ENCODE assay signal across 2 cellular contexts in the genomic region with DNA sequence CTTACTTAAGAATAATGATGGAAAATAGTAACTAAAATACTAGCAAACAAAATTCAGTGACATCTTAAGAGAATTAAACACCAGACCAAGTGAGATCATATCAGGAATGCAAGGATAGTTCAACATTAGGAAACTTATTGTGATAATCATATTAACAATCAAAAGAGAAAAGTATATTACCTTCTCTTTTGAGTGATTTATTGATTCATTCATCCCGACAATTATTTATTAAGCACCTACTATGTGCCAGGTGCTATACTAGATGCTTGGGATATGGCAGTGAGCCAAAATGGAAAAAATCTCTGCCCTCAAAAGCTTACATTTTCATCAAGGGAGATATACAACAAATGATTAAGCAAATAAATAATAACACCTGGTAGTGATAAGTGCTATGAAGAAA.
TF ChIP-seq lines count a peak whose summit lies in the region.

No MANE protein-coding gene starts in this region.

TF ChIP-seq in HEK293, 187 proteins besides CTCF, POLR2A, EP300 and RAD21:
- peak; percentile 59 for TF ChIP-seq SETDB1 (IDR thresholded peaks at IDR 0.05; ENCODE audit: insufficient read length, low read length)
- TF ChIP-seq, protein P1, sequence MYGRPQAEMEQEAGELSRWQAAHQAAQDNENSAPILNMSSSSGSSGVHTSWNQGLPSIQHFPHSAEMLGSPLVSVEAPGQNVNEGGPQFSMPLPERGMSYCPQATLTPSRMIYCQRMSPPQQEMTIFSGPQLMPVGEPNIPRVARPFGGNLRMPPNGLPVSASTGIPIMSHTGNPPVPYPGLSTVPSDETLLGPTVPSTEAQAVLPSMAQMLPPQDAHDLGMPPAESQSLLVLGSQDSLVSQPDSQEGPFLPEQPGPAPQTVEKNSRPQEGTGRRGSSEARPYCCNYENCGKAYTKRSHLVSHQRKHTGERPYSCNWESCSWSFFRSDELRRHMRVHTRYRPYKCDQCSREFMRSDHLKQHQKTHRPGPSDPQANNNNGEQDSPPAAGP (tag by site-specific recombination; IDR thresholded peaks at IDR 0.05), result no peak

TF ChIP-seq in K562, 482 proteins besides CTCF, POLR2A, EP300 and RAD21:
- TF ChIP-seq NFIC (IDR thresholded peaks at IDR 0.05) (peak; percentile 63), ZNF324 (CRISPR knock-in tag; IDR thresholded peaks at IDR 0.05) (peak; percentile 98), MED1 (CRISPR knock-in tag; IDR thresholded peaks at IDR 0.05; ENCODE audit: borderline replicate concordance) (no peak), CBX3 (IDR thresholded peaks at IDR 0.05; ENCODE audit: borderline replicate concordance in 1 of 2, low read length in 2 of 2) (0 out of 3 replicates have a peak, but pooled peaks of 1 of the 2 experiments have one; percentile 34), ETV6 (IDR thresholded peaks at IDR 0.05; ENCODE audit: borderline replicate concordance in 1 of 2, low read depth in 2 of 2, low read length in 1 of 2) (no peak), ETV6 (CRISPR knock-in tag; IDR thresholded peaks at IDR 0.05; ENCODE audit: borderline replicate concordance) (no peak), ZKSCAN1 (IDR thresholded peaks at IDR 0.05; ENCODE audit: low read depth, low read length) (peak; percentile 64)
